Comparison of ENCODE assay signal across 1 cellular context in the genomic region with DNA sequence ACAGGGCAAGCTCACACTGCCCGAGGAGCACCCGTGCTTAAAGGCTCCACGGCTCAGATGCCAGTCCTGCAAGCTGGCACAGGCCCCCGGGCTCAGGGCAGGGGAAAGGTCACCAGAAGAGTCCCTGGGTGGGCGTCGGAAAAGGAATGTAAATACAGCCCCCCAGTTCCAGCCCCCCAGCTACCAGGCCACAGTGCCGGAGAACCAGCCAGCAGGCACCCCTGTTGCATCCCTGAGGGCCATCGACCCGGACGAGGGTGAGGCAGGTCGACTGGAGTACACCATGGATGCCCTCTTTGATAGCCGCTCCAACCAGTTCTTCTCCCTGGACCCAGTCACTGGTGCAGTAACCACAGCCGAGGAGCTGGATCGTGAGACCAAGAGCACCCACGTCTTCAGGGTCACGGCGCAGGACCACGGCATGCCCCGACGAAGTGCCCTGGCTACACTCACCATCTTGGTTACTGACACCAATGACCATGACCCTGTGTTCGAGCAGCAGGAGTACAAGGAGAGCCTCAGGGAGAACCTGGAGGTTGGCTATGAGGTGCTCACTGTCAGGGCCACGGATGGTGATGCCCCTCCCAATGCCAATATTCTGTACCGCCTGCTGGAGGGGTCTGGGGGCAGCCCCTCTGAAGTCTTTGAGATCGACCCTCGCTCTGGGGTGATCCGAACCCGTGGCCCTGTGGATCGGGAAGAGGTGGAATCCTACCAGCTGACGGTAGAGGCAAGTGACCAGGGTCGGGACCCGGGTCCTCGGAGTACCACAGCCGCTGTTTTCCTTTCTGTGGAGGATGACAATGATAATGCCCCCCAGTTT.
TF ChIP-seq lines count a peak whose summit lies in the region.

No MANE protein-coding gene starts in this region.

TF ChIP-seq in HCT116, 20 proteins besides CTCF, POLR2A, EP300 and RAD21 (continued from another document):
- TF ChIP-seq, protein P1, sequence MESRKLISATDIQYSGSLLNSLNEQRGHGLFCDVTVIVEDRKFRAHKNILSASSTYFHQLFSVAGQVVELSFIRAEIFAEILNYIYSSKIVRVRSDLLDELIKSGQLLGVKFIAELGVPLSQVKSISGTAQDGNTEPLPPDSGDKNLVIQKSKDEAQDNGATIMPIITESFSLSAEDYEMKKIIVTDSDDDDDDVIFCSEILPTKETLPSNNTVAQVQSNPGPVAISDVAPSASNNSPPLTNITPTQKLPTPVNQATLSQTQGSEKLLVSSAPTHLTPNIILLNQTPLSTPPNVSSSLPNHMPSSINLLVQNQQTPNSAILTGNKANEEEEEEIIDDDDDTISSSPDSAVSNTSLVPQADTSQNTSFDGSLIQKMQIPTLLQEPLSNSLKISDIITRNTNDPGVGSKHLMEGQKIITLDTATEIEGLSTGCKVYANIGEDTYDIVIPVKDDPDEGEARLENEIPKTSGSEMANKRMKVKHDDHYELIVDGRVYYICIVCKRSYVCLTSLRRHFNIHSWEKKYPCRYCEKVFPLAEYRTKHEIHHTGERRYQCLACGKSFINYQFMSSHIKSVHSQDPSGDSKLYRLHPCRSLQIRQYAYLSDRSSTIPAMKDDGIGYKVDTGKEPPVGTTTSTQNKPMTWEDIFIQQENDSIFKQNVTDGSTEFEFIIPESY (IDR thresholded peaks at IDR 0.05; ENCODE audit: extremely low read depth, insufficient replicate concordance, low read length), result no peak
- TF ChIP-seq ZFX (IDR thresholded peaks at IDR 0.05) (no peak), ZNF274 (IDR thresholded peaks at IDR 0.05; ENCODE audit: low read depth, low read length) (no peak), YY1 (IDR thresholded peaks at IDR 0.05; ENCODE audit: extremely low read depth, insufficient replicate concordance, low read depth, low read length) (no peak), CEBPB (IDR thresholded peaks at IDR 0.05; ENCODE audit: low read depth) (no peak)
